In genomic region chr11:61841636-61842332, GRCh38 we compare ENCODE assay signal across 1 cellular context.
TF ChIP-seq lines count a peak whose summit lies in the region.

No MANE protein-coding gene starts in this region.

TF ChIP-seq in K562, 482 proteins besides CTCF, POLR2A, EP300 and RAD21 (continued from another document and continues in another):
- TF ChIP-seq, protein P1, sequence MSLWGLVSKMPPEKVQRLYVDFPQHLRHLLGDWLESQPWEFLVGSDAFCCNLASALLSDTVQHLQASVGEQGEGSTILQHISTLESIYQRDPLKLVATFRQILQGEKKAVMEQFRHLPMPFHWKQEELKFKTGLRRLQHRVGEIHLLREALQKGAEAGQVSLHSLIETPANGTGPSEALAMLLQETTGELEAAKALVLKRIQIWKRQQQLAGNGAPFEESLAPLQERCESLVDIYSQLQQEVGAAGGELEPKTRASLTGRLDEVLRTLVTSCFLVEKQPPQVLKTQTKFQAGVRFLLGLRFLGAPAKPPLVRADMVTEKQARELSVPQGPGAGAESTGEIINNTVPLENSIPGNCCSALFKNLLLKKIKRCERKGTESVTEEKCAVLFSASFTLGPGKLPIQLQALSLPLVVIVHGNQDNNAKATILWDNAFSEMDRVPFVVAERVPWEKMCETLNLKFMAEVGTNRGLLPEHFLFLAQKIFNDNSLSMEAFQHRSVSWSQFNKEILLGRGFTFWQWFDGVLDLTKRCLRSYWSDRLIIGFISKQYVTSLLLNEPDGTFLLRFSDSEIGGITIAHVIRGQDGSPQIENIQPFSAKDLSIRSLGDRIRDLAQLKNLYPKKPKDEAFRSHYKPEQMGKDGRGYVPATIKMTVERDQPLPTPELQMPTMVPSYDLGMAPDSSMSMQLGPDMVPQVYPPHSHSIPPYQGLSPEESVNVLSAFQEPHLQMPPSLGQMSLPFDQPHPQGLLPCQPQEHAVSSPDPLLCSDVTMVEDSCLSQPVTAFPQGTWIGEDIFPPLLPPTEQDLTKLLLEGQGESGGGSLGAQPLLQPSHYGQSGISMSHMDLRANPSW (CRISPR knock-in tag; IDR thresholded peaks at IDR 0.05): no peak
- TF ChIP-seq ZNF584 (CRISPR knock-in tag; IDR thresholded peaks at IDR 0.05; ENCODE audit: low read depth) (0 out of 2 replicates have a peak, but pooled peaks have one; percentile 55), SMARCB1 (IDR thresholded peaks at IDR 0.05; ENCODE audit: insufficient read length, low read depth) (no peak), PHF8 (IDR thresholded peaks at IDR 0.05; ENCODE audit: borderline replicate concordance, low read length) (peak; percentile 22; the same call in 1 of the 2 replicates), PTBP1 (IDR thresholded peaks at IDR 0.05; ENCODE audit: low read depth, low read length) (no peak), ZMIZ1 (IDR thresholded peaks at IDR 0.05; ENCODE audit: low read depth in 2 of 2, low read length in 2 of 2) (peak; percentile 14 to 80; a peak in 2 of 4 replicates), GATA2 (CRISPR knock-in tag; IDR thresholded peaks at IDR 0.05) (peak; percentile 87), PHB2 (IDR thresholded peaks at IDR 0.05; ENCODE audit: low read depth) (peak; percentile 66; the same call in 1 of the 2 replicates), IRF1 (CRISPR knock-in tag; IDR thresholded peaks at IDR 0.05; ENCODE audit: borderline replicate concordance) (no peak), ZNF780A (CRISPR knock-in tag; IDR thresholded peaks at IDR 0.05) (no peak), C11orf30 (IDR thresholded peaks at IDR 0.05; ENCODE audit: low read depth) (peak; percentile 85), GATAD2B (IDR thresholded peaks at IDR 0.05; ENCODE audit: borderline replicate concordance) (peak; percentile 97), ZC3H4 (CRISPR knock-in tag; IDR thresholded peaks at IDR 0.05; ENCODE audit: borderline replicate concordance) (no peak), DPF2 (IDR thresholded peaks at IDR 0.05) (peak; percentile 95), NFYB (IDR thresholded peaks at IDR 0.05; ENCODE audit: extremely low read depth, insufficient read length) (no peak), PATZ1 (CRISPR knock-in tag; IDR thresholded peaks at IDR 0.05; ENCODE audit: borderline replicate concordance) (no peak), ILK (tag; IDR thresholded peaks at IDR 0.05; ENCODE audit: borderline replicate concordance, low read depth) (no peak), ZNF764 (CRISPR knock-in tag; IDR thresholded peaks at IDR 0.05; ENCODE audit: low read depth) (no peak), ETS2 (tag; IDR thresholded peaks at IDR 0.05; ENCODE audit: borderline replicate concordance, poor library complexity, severe bottlenecking) (no peak), TFAP4 (CRISPR knock-in tag; IDR thresholded peaks at IDR 0.05; ENCODE audit: borderline replicate concordance) (peak; percentile 95), SPI1 (IDR thresholded peaks at IDR 0.05; ENCODE audit: borderline replicate concordance, low read depth, low read length) (0 out of 2 replicates have a peak, but pooled peaks have one; percentile 16), ZNF133 (CRISPR knock-in tag; IDR thresholded peaks at IDR 0.05) (no peak), DACH1 (IDR thresholded peaks at IDR 0.05; ENCODE audit: partially characterized antibody) (peak; percentile 98), RBM15 (IDR thresholded peaks at IDR 0.05; ENCODE audit: insufficient read depth, low read length) (no peak), NR3C1 (CRISPR knock-in tag; IDR thresholded peaks at IDR 0.05) (no peak), BDP1 (IDR thresholded peaks at IDR 0.05; ENCODE audit: insufficient read depth, insufficient read length) (no peak), CBX8 (IDR thresholded peaks at IDR 0.05; ENCODE audit: borderline replicate concordance, extremely low read depth, low read depth, low read length, poor library complexity, severe bottlenecking) (no peak), PHB (CRISPR knock-in tag; IDR thresholded peaks at IDR 0.05) (no peak), ZNF146 (CRISPR knock-in tag; IDR thresholded peaks at IDR 0.05; ENCODE audit: unreplicated experiment) (no peak), TCF7L2 (IDR thresholded peaks at IDR 0.05; ENCODE audit: low read depth, low read length) (no peak), STAG1 (CRISPR knock-in tag; IDR thresholded peaks at IDR 0.05; ENCODE audit: borderline replicate concordance) (no peak), ZNF232 (CRISPR knock-in tag; IDR thresholded peaks at IDR 0.05) (no peak), NCOA2 (IDR thresholded peaks at IDR 0.05; ENCODE audit: partially characterized antibody in 2 of 2) (peak in 1 of 2 experiments; percentile 75), NFRKB (IDR thresholded peaks at IDR 0.05; ENCODE audit: low read depth) (peak; percentile 82), TRIM24 (IDR thresholded peaks at IDR 0.05) (peak; percentile 70 to 84; a peak in 3 of 4 replicates), MTA2 (IDR thresholded peaks at IDR 0.05; ENCODE audit: low read depth) (peak; percentile 81), ZNF589 (CRISPR knock-in tag; IDR thresholded peaks at IDR 0.05; ENCODE audit: low read depth) (peak; percentile 90), NONO (IDR thresholded peaks at IDR 0.05; ENCODE audit: low read depth in 2 of 2, low read length in 1 of 2) (0 out of 4 replicates have a peak, but pooled peaks of 1 of the 2 experiments have one; percentile 22), CCAR2 (IDR thresholded peaks at IDR 0.05; ENCODE audit: low read depth, low read length) (no peak), HDAC3 (IDR thresholded peaks at IDR 0.05; ENCODE audit: borderline replicate concordance, partially characterized antibody) (peak; percentile 90), FOSL1 (tag; conservative IDR thresholded peaks at IDR 0.05) (peak; percentile 38; the same call in 1 of the 2 replicates), TEAD2 (tag; IDR thresholded peaks at IDR 0.05) (no peak)
- TF ChIP-seq, protein P2, sequence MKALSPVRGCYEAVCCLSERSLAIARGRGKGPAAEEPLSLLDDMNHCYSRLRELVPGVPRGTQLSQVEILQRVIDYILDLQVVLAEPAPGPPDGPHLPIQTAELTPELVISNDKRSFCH (CRISPR knock-in tag; IDR thresholded peaks at IDR 0.05): no peak
- TF ChIP-seq, protein P2 (tag; IDR thresholded peaks at IDR 0.05): peak; percentile 92
- TF ChIP-seq, protein P3, sequence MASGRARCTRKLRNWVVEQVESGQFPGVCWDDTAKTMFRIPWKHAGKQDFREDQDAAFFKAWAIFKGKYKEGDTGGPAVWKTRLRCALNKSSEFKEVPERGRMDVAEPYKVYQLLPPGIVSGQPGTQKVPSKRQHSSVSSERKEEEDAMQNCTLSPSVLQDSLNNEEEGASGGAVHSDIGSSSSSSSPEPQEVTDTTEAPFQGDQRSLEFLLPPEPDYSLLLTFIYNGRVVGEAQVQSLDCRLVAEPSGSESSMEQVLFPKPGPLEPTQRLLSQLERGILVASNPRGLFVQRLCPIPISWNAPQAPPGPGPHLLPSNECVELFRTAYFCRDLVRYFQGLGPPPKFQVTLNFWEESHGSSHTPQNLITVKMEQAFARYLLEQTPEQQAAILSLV (tag; IDR thresholded peaks at IDR 0.05): peak; percentile 48
- TF ChIP-seq, protein P4, sequence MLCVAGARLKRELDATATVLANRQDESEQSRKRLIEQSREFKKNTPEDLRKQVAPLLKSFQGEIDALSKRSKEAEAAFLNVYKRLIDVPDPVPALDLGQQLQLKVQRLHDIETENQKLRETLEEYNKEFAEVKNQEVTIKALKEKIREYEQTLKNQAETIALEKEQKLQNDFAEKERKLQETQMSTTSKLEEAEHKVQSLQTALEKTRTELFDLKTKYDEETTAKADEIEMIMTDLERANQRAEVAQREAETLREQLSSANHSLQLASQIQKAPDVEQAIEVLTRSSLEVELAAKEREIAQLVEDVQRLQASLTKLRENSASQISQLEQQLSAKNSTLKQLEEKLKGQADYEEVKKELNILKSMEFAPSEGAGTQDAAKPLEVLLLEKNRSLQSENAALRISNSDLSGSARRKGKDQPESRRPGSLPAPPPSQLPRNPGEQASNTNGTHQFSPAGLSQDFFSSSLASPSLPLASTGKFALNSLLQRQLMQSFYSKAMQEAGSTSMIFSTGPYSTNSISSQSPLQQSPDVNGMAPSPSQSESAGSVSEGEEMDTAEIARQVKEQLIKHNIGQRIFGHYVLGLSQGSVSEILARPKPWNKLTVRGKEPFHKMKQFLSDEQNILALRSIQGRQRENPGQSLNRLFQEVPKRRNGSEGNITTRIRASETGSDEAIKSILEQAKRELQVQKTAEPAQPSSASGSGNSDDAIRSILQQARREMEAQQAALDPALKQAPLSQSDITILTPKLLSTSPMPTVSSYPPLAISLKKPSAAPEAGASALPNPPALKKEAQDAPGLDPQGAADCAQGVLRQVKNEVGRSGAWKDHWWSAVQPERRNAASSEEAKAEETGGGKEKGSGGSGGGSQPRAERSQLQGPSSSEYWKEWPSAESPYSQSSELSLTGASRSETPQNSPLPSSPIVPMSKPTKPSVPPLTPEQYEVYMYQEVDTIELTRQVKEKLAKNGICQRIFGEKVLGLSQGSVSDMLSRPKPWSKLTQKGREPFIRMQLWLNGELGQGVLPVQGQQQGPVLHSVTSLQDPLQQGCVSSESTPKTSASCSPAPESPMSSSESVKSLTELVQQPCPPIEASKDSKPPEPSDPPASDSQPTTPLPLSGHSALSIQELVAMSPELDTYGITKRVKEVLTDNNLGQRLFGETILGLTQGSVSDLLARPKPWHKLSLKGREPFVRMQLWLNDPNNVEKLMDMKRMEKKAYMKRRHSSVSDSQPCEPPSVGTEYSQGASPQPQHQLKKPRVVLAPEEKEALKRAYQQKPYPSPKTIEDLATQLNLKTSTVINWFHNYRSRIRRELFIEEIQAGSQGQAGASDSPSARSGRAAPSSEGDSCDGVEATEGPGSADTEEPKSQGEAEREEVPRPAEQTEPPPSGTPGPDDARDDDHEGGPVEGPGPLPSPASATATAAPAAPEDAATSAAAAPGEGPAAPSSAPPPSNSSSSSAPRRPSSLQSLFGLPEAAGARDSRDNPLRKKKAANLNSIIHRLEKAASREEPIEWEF (CRISPR knock-in tag; IDR thresholded peaks at IDR 0.05): no peak
- TF ChIP-seq, protein P5, sequence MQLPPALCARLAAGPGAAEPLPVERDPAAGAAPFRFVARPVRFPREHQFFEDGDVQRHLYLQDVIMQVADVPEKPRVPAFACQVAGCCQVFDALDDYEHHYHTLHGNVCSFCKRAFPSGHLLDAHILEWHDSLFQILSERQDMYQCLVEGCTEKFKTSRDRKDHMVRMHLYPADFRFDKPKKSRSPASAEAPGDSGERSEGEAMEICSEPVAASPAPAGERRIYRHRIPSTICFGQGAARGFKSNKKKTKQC (CRISPR knock-in tag; IDR thresholded peaks at IDR 0.05): no peak
- TF ChIP-seq, protein P6, sequence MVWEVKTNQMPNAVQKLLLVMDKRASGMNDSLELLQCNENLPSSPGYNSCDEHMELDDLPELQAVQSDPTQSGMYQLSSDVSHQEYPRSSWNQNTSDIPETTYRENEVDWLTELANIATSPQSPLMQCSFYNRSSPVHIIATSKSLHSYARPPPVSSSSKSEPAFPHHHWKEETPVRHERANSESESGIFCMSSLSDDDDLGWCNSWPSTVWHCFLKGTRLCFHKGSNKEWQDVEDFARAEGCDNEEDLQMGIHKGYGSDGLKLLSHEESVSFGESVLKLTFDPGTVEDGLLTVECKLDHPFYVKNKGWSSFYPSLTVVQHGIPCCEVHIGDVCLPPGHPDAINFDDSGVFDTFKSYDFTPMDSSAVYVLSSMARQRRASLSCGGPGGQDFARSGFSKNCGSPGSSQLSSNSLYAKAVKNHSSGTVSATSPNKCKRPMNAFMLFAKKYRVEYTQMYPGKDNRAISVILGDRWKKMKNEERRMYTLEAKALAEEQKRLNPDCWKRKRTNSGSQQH (CRISPR knock-in tag; IDR thresholded peaks at IDR 0.05): no peak
